In genomic region chr16:29310243-29310642, GRCh38 we compare ENCODE assay signal across 6 cellular contexts.
A peak's percentile ranks its signal among the peaks of the same experiment; 100 is the strongest.
DNase-seq lines count a peak whose midpoint lies in the region; ATAC-seq, FAIRE-seq and TF ChIP-seq lines count a peak whose summit lies in the region.
"Not testable (repeated sequence)": the region's sequence is repeated elsewhere in the genome, so short reads cannot be mapped to it uniquely, and the experiment has no call there.

No MANE protein-coding gene starts in this region.

- WGBS in body of pancreas, 2 donors: 93 to 95% methylated on average over 9 of the region's 9 CpGs
- 90% methylated on average over 9 of the region's 9 CpGs for WGBS in liver
- 86 to 95% (median 90%) methylated on average over 8 to 9 of the region's 9 CpGs for WGBS in spleen, 5 donors

- not testable (repeated sequence) for H3K27me3 ChIP-seq in body of pancreas; liver (ENCODE audit: control insufficient read depth in 4 of 4, insufficient read depth in 4 of 4, low read length in 3 of 4); neural progenitor cell; spleen (replicated peaks in 1 of 7)

- not testable (repeated sequence) for H3K79me2 ChIP-seq in neural progenitor cell (ENCODE audit: low read depth)

- H3K27me3 Mint-ChIP-seq in neural progenitor cell (ENCODE audit: insufficient read depth, low read depth): peaks cover 17% of the 10 kb centered on the region

- peaks cover 27% of the 10 kb centered on the region for H3K4me1 Mint-ChIP-seq in neural progenitor cell

- H3K4me1 ChIP-seq in body of pancreas (peaks cover 15% of the 10 kb centered on the region), liver (ENCODE audit: control insufficient read depth in 4 of 4, insufficient read depth in 4 of 4, low read length in 3 of 4) (peaks cover 5 to 41% (median 16%) of the 10 kb centered on the region in 4 donors)
- not testable (repeated sequence) for H3K4me1 ChIP-seq in neural progenitor cell, spleen

- peak overlapping the region; percentile 79 to 88 (median 84) for H3K27ac ChIP-seq in body of pancreas
- H3K27ac ChIP-seq in liver (ENCODE audit: low read depth in 1 of 2, low read length in 2 of 2): peak overlapping the region; percentile 60 to 68
- H3K27ac ChIP-seq in neural progenitor cell, spleen: not testable (repeated sequence)

- peak overlapping the region; percentile 83 for H3K27ac Mint-ChIP-seq in neural progenitor cell

- H3K36me3 ChIP-seq in body of pancreas (replicated peaks in 1 of 2; ENCODE audit: insufficient read depth in 1 of 2, low read depth in 2 of 2); neural progenitor cell: not testable (repeated sequence)
- H3K36me3 ChIP-seq in liver (ENCODE audit: control insufficient read depth in 4 of 4, insufficient read depth in 3 of 4, low read depth in 1 of 4, low read length in 3 of 4) (peaks cover 0 to 12% (median 3%) of the 10 kb centered on the region in 4 donors), spleen (peaks cover 0 to 27% (median 0%) of the 10 kb centered on the region in 6 donors)

- not testable (repeated sequence) for H3K9ac ChIP-seq in liver (ENCODE audit: low read depth in 1 of 2, low read length in 2 of 2); neural progenitor cell

- TF ChIP-seq CTCF in LNCaP clone FGC (IDR thresholded peaks at IDR 0.05; ENCODE audit: control insufficient read depth, extremely low read depth, insufficient read depth); body of pancreas (IDR thresholded peaks at IDR 0.05); liver (IDR thresholded peaks at IDR 0.05; ENCODE audit: low read depth, low read length, missing input control); neural progenitor cell (IDR thresholded peaks at IDR 0.05); spleen (IDR thresholded peaks at IDR 0.05 in 8 of 11, conservative IDR thresholded peaks at IDR 0.05 in 3 of 11): not testable (repeated sequence)

- not testable (repeated sequence) for H3K4me3 Mint-ChIP-seq in neural progenitor cell

- peak overlapping the region; percentile 56; the same call in 1 of the 2 replicates for H3K4me3 ChIP-seq in LNCaP clone FGC (ENCODE audit: low read depth, low read length)
- H3K4me3 ChIP-seq in body of pancreas; liver (ENCODE audit: low read depth in 1 of 3, low read length in 3 of 3); neural progenitor cell; spleen: not testable (repeated sequence)

- H3K9me3 Mint-ChIP-seq in neural progenitor cell: not testable (repeated sequence)

- intact Hi-C loops in body of pancreas (cut with DNase I): loop anchor here (10.0 kb wide), 1 partner anchor 75 kb away; no protein-coding TSS in a partner anchor
- intact Hi-C loops in spleen (cut with DNase I; ENCODE audit: low total_unique reads): not testable (repeated sequence)

- not testable (repeated sequence) for H2AFZ ChIP-seq in neural progenitor cell (replicated peaks)

- ATAC-seq in body of pancreas: not testable (repeated sequence)

- H3K36me3 Mint-ChIP-seq in neural progenitor cell: not testable (repeated sequence)

- TF ChIP-seq RAD21 in liver (IDR thresholded peaks at IDR 0.05): not testable (repeated sequence)

- not testable (repeated sequence) for H3K4me2 ChIP-seq in neural progenitor cell

- H4K20me1 ChIP-seq in neural progenitor cell (ENCODE audit: low read depth): not testable (repeated sequence)

- not testable (repeated sequence) for TF ChIP-seq POLR2A in body of pancreas (IDR thresholded peaks at IDR 0.05); spleen (IDR thresholded peaks at IDR 0.05)

- not testable (repeated sequence) for DNase-seq in LNCaP clone FGC (ENCODE audit: low read depth); body of pancreas; neural progenitor cell (ENCODE audit: low spot score); urothelium cell line (ENCODE audit: low spot score)
- peak; percentile 59 for DNase-seq in spleen

- not testable (repeated sequence) for H3F3A ChIP-seq in neural progenitor cell (ENCODE audit: low read depth)

- FAIRE-seq in urothelium cell line (lab: Jason Lieb, UNC): peak; percentile 52

- H3K9me3 ChIP-seq in body of pancreas; liver (ENCODE audit: control insufficient read depth in 4 of 4, low read length in 3 of 4); neural progenitor cell (ENCODE audit: low read depth); spleen: not testable (repeated sequence)
